30 cellular contexts compared by ENCODE assay signal in the genomic region with DNA sequence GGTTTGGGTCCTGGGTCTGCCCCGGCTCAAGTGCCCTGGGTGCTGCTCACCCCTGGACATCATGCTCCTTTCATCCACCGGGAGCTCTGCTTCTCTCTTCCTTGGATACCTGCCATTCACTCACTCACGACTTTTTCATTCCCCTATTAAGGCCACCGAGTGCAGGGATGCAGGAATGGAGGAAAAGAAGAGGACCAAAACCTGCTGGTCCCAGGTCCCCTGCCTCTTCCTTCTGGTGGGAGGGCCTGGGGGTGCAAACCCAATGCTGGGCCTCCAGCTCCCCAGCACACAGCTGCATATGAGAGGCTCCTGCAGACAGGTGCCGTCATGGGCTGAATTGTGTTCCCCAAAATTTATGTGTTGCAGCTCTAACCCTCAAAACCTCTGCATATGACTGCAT. TPM values are rescaled to one million over a fixed set of nuclear protein-coding genes. Genes with fewer than 3 reads are reported as not detected.
"Had no signal": no experiment of that assay in that cellular context is flagged by ENCODE, and none has a peak within 500 bp of the region (broad histone marks: within the 10 kb centered on the region; RNA-seq: fewer than 3 reads in every experiment).

No MANE protein-coding gene starts in this region.

- ATAC-seq: gastrocnemius medialis; left lobe of liver; psoas muscle; right cardiac atrium; stimulated activated naive CD8-positive, alpha-beta T cell treated with anti-CD3 and anti-CD28 coated beads, Interleukin-15, Interleukin-2, amounts not matched to agents 100 U/mL and 50 U/mL, for 24 hours had no signal

- H3K4me1 ChIP-seq: colonic mucosa, gastrocnemius medialis, psoas muscle, testis, tibial artery had no signal

- FAIRE-seq: keratinocyte, urothelium cell line had no signal

- H3K27ac ChIP-seq: colonic mucosa, epithelial cell of prostate, gastrocnemius medialis, ovary, psoas muscle, skin epidermis, testis, tibial artery had no signal

- H3K27ac Mint-ChIP-seq: dendritic cell treated with granulocyte-macrophage colony-stimulating factor and Interleukin-4, amounts not matched to agents 40 ng/mL and 50 ng/mL, for 4 days; endodermal cell; memory B cell; mesothelial cell of epicardium; nephron progenitor cell; type B pancreatic cell had no signal

- H3K4me3 ChIP-seq: colonic mucosa, gastrocnemius medialis, lung, mucosa of descending colon, ovary, psoas muscle, skin epidermis, testis, tibial artery had no signal

- H3K36me3 ChIP-seq: colonic mucosa, gastrocnemius medialis, ovary, tibial artery had no signal

- H3K9me3 ChIP-seq: colonic mucosa, gastrocnemius medialis, mucosa of descending colon, ovary, psoas muscle, testis had no signal

- H3K4me3 Mint-ChIP-seq: dendritic cell treated with granulocyte-macrophage colony-stimulating factor and Interleukin-4, amounts not matched to agents 40 ng/mL and 50 ng/mL, for 4 days; endodermal cell; memory B cell; mesothelial cell of epicardium; naive B cell; nephron progenitor cell; type B pancreatic cell had no signal

- DNase-seq: colonic mucosa; effector CD8-positive, alpha-beta T cell; endodermal cell; foreskin fibroblast; gastrocnemius medialis; head of caudate nucleus; mucosa of descending colon; naive B cell; nephron progenitor cell; occipital lobe; psoas muscle; right cardiac atrium; stimulated activated CD4-positive, alpha-beta T cell treated with anti-CD3 and anti-CD28 coated beads, Interleukin-15, amount 100 ng/mL, for 24 hours; stimulated activated CD4-positive, alpha-beta T cell treated with anti-CD3 and anti-CD28 coated beads, Interleukin-2, amount 100 ng/mL, for 48 hours; stimulated activated naive CD8-positive, alpha-beta T cell treated with anti-CD3 and anti-CD28 coated beads, Interleukin-15, Interleukin-2, amounts not matched to agents 100 U/mL and 50 U/mL, for 24 hours; substantia nigra; testis had no signal

- H3K27me3 ChIP-seq: colonic mucosa, ovary, testis, tibial artery had no signal

- H3K36me3 Mint-ChIP-seq: mesothelial cell of epicardium, type B pancreatic cell had no signal

- H3K4me1 Mint-ChIP-seq: memory B cell, naive B cell had no signal

RNA-seq across cellular contexts. Expression of gene MYEOV, which starts 36.8 kb away (rescaled TPM):
- total RNA-seq: cerebellum, endodermal cell, occipital lobe had no signal
- polyA plus RNA-seq: right cardiac atrium had no signal
